37 cellular contexts compared by ENCODE assay signal in the genomic region with DNA sequence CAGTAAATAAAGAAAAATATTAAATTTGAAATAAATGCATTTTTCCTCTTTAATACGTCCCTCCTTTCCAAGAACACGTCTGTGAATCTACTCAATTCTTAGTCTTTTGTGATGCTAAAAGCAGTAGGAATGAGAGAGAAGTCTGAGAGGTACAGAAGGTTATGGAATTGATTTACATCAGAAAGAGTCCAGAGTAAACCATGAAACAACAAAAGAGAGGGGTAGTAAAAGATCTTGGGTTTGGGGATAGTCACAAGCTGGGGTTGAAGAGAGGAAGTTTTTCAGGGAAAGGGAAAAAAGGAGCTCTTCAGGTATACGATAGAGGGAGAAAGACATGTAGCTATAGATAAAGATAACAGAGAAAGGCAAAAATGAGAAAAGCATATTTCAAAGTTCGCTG.
"Had no signal": no experiment of that assay in that cellular context is flagged by ENCODE, and none has a peak within 500 bp of the region (broad histone marks: within the 10 kb centered on the region; RNA-seq: fewer than 3 reads in every experiment).

No MANE protein-coding gene starts in this region.

- H3K4me1 ChIP-seq: adrenal gland had no signal

- ATAC-seq: activated CD4-positive, CD25-positive, alpha-beta regulatory T cell treated with anti-CD3 and anti-CD28 coated beads, Interleukin-2, amount 50 U/mL, for 24 hours; activated CD8-positive, alpha-beta T cell treated with anti-CD3 and anti-CD28 coated beads for 36 hours; activated naive CD4-positive, alpha-beta T cell treated with anti-CD3 and anti-CD28 coated beads, Interleukin-2, amount 50 U/mL, for 72 hours; activated T-cell treated with anti-CD3 and anti-CD28 coated beads, Interleukin-2, amount 50 U/mL, for 4 hours; activated T-cell treated with anti-CD3 and anti-CD28 coated beads, Interleukin-2, amount 50 U/mL, for 72 hours; activated T-helper 17 cell treated with anti-CD3 and anti-CD28 coated beads, Interleukin-2, amount 50 U/mL, for 72 hours had no signal

- DNase-seq: activated CD4-positive, alpha-beta memory T cell treated with anti-CD3 and anti-CD28 coated beads for 36 hours; activated CD4-positive, alpha-beta T cell treated with anti-CD3 and anti-CD28 coated beads for 1 hour; activated CD4-positive, alpha-beta T cell treated with anti-CD3 and anti-CD28 coated beads for 4 hours; activated CD4-positive, alpha-beta T cell treated with anti-CD3 and anti-CD28 coated beads, Interleukin-2, amount 50 U/mL, for 1 hour; activated CD4-positive, alpha-beta T cell treated with anti-CD3 and anti-CD28 coated beads, Interleukin-2, amount 50 U/mL, for 4 hours; activated CD4-positive, CD25-positive, alpha-beta regulatory T cell; activated CD8-positive, alpha-beta memory T cell treated with anti-CD3 and anti-CD28 coated beads, Interleukin-2, amount 50 U/mL, for 4 hours; activated CD8-positive, alpha-beta T cell treated with anti-CD3 and anti-CD28 coated beads for 36 hours; activated effector memory CD4-positive, alpha-beta T cell treated with anti-CD3 and anti-CD28 coated beads, Interleukin-2, amount 50 U/mL, for 16 hours; activated gamma-delta T cell treated with Interleukin-2 at 50 U/mL for 16 hours; activated naive CD4-positive, alpha-beta T cell; activated naive CD4-positive, alpha-beta T cell treated with anti-CD3 and anti-CD28 coated beads for 36 hours; activated naive CD4-positive, alpha-beta T cell treated with anti-CD3 and anti-CD28 coated beads, Interleukin-2, amount 50 U/mL, for 16 hours; activated naive CD8-positive, alpha-beta T cell treated with anti-CD3 and anti-CD28 coated beads for 36 hours; activated T-cell treated with anti-CD3 and anti-CD28 coated beads for 4 hours; activated T-cell treated with anti-CD3 and anti-CD28 coated beads, Interleukin-2, amount 50 U/mL, for 1 hour; activated T-cell treated with anti-CD3 and anti-CD28 coated beads, Interleukin-2, amount 50 U/mL, for 4 hours; activated T-cell treated with anti-CD3 and anti-CD28 coated beads, Interleukin-2, amount 50 U/mL, for 72 hours; adrenal gland; amniotic stem cell; aorta; caudate nucleus; cerebellar nuclear complex; T-helper 1 cell; T-helper 2 cell; T-helper 9 cell had no signal

- H3K27me3 Mint-ChIP-seq: activated CD4-positive, alpha-beta memory T cell treated with anti-CD3 and anti-CD28 coated beads for 36 hours; activated CD4-positive, alpha-beta T cell treated with anti-CD3 and anti-CD28 coated beads, Interleukin-2, amount 10 ng/mL, durations not matched to agents 24 days and 14 days; activated CD8-positive, alpha-beta T cell treated with anti-CD3 and anti-CD28 coated beads for 36 hours; activated naive CD8-positive, alpha-beta T cell treated with anti-CD3 and anti-CD28 coated beads for 36 hours; activated T-helper 17 cell treated with anti-CD3 and anti-CD28 coated beads, Interleukin-2, amount 50 U/mL, for 72 hours; brain; central memory CD8-positive, alpha-beta T cell had no signal

- H3K4me3 ChIP-seq: adrenal gland, cardiac muscle cell had no signal

- H3K27me3 ChIP-seq: adrenal gland, cardiac muscle cell had no signal

- H3K4me1 Mint-ChIP-seq: activated CD4-positive, alpha-beta T cell treated with anti-CD3 and anti-CD28 coated beads, Interleukin-2, amount 10 ng/mL, durations not matched to agents 24 days and 14 days; activated naive CD8-positive, alpha-beta T cell treated with anti-CD3 and anti-CD28 coated beads for 36 hours; activated T-helper 17 cell treated with anti-CD3 and anti-CD28 coated beads, Interleukin-2, amount 50 U/mL, for 72 hours; brain; central memory CD8-positive, alpha-beta T cell had no signal

- H3K4me3 Mint-ChIP-seq: activated CD4-positive, alpha-beta memory T cell treated with anti-CD3 and anti-CD28 coated beads for 36 hours; activated CD4-positive, alpha-beta T cell treated with anti-CD3 and anti-CD28 coated beads, Interleukin-2, amount 10 ng/mL, durations not matched to agents 24 days and 14 days; activated CD8-positive, alpha-beta T cell treated with anti-CD3 and anti-CD28 coated beads for 36 hours; activated naive CD4-positive, alpha-beta T cell treated with anti-CD3 and anti-CD28 coated beads for 36 hours; activated naive CD8-positive, alpha-beta T cell treated with anti-CD3 and anti-CD28 coated beads for 36 hours; activated T-cell treated with anti-CD3 and anti-CD28 coated beads, Interleukin-2, amount 50 U/mL, for 4 hours; activated T-cell treated with anti-CD3 and anti-CD28 coated beads, Interleukin-2, amount 50 U/mL, for 72 hours; activated T-helper 1 cell treated with anti-CD3 and anti-CD28 coated beads, Interleukin-12 subunit alpha, Interleukin-12 subunit beta, Interleukin-2, Interleukin-4 antibody, amounts not matched to agents 30 ng/mL and 10 ng/mL and 1 ng/mL, durations not matched to agents 14 hours and 24 hours and 36 hours; activated T-helper 17 cell treated with anti-CD3 and anti-CD28 coated beads, Interleukin-2, amount 50 U/mL, for 72 hours; brain; central memory CD8-positive, alpha-beta T cell; T-helper 1 cell treated with Interleukin-12 subunit alpha and Interleukin-12 subunit beta and Interleukin-4 antibody, amounts not matched to agents 30 μg/mL and 1 μg/mL, for 36 hours; T-helper 2 cell treated with Interferon-gamma antibody and Interleukin-4, amounts not matched to agents 5 μg/mL and 100 μg/mL, for 36 hours had no signal

- H3K27ac ChIP-seq: adrenal gland, cardiac muscle cell, VCaP had no signal

- H3K27ac Mint-ChIP-seq: activated CD4-positive, alpha-beta memory T cell treated with anti-CD3 and anti-CD28 coated beads for 36 hours; activated CD4-positive, alpha-beta T cell treated with anti-CD3 and anti-CD28 coated beads, Interleukin-2, amount 10 ng/mL, durations not matched to agents 24 days and 14 days; activated CD8-positive, alpha-beta T cell treated with anti-CD3 and anti-CD28 coated beads for 36 hours; activated naive CD4-positive, alpha-beta T cell treated with anti-CD3 and anti-CD28 coated beads for 36 hours; activated naive CD4-positive, alpha-beta T cell treated with anti-CD3 and anti-CD28 coated beads, Interleukin-2, amount 50 U/mL, for 72 hours; activated naive CD8-positive, alpha-beta T cell treated with anti-CD3 and anti-CD28 coated beads for 36 hours; activated T-cell treated with anti-CD3 and anti-CD28 coated beads, Interleukin-2, amount 50 U/mL, for 72 hours; activated T-helper 1 cell treated with anti-CD3 and anti-CD28 coated beads, Interleukin-12 subunit alpha, Interleukin-12 subunit beta, Interleukin-2, Interleukin-4 antibody, amounts not matched to agents 30 ng/mL and 10 ng/mL and 1 ng/mL, durations not matched to agents 14 hours and 24 hours and 36 hours; activated T-helper 17 cell treated with anti-CD3 and anti-CD28 coated beads, Interleukin-2, amount 50 U/mL, for 72 hours; brain; T-helper 1 cell treated with Interleukin-12 subunit alpha and Interleukin-12 subunit beta and Interleukin-4 antibody, amounts not matched to agents 30 μg/mL and 1 μg/mL, for 36 hours; T-helper 2 cell treated with Interferon-gamma antibody and Interleukin-4, amounts not matched to agents 5 μg/mL and 100 μg/mL, for 36 hours had no signal

- H3K36me3 ChIP-seq: adrenal gland, cardiac muscle cell had no signal
